ENCODE assay signal across 8 cellular contexts in genomic region chr22:21937041-21937820, GRCh38. TPM values are rescaled to one million over a fixed set of nuclear protein-coding genes. Genes with fewer than 3 reads are reported as not detected.
DNase-seq lines count a peak whose midpoint lies in the region; ATAC-seq and TF ChIP-seq lines count a peak whose summit lies in the region.

No MANE protein-coding gene starts in this region.

- no peaks in the 10 kb centered on the region for H3K79me2 ChIP-seq in mesendoderm (ENCODE audit: control insufficient read depth, insufficient read depth, low read length)

- TF ChIP-seq CTCF in cardiac fibroblast (IDR thresholded peaks at IDR 0.05; ENCODE audit: low read depth, low read length) (no peak), type B pancreatic cell (conservative IDR thresholded peaks at IDR 0.05) (no peak)

- H2BK5ac ChIP-seq in mesendoderm (ENCODE audit: low read length) = no peak overlapping the region

- no peaks in the 10 kb centered on the region for H3K9me3 Mint-ChIP-seq in activated T-cell treated with anti-CD3 and anti-CD28 coated beads, Interleukin-2, amount 50 U/mL, for 24 hours
- no peaks in the 10 kb centered on the region for H3K9me3 Mint-ChIP-seq in type B pancreatic cell

- H3K4me3 ChIP-seq in cardiac fibroblast (replicated peaks in 1 of 2; ENCODE audit: low read depth in 2 of 2, low read length in 2 of 2) (peak overlapping the region; percentile 8 to 28), mesendoderm (ENCODE audit: low read length) (no peak overlapping the region)

- H3K4me2 ChIP-seq in mesendoderm (ENCODE audit: low read length) = no peak overlapping the region

- no peak overlapping the region for H3K27ac ChIP-seq in mesendoderm (ENCODE audit: low read depth, low read length)

- H3K23ac ChIP-seq in mesendoderm (ENCODE audit: low read length) = no peak overlapping the region

- no peaks in the 10 kb centered on the region for H3K27me3 Mint-ChIP-seq in activated T-cell treated with anti-CD3 and anti-CD28 coated beads, Interleukin-2, amount 50 U/mL, for 24 hours
- no peaks in the 10 kb centered on the region for H3K27me3 Mint-ChIP-seq in type B pancreatic cell

- no peak overlapping the region for H2BK120ac ChIP-seq in mesendoderm (ENCODE audit: low read depth, low read length)

- no peaks in the 10 kb centered on the region for H3K79me1 ChIP-seq in mesendoderm (ENCODE audit: low read length)

- H3K4me1 ChIP-seq in mesendoderm (ENCODE audit: control insufficient read depth, low read depth, low read length) = no peaks in the 10 kb centered on the region

- no peaks in the 10 kb centered on the region for H3K27me3 ChIP-seq in mesendoderm (ENCODE audit: insufficient read depth, low read length, poor library complexity)

- H3K36me3 ChIP-seq in mesendoderm (ENCODE audit: control insufficient read depth, insufficient read depth, low read length) = peaks cover 2% of the 10 kb centered on the region

- no peak overlapping the region for H2AK5ac ChIP-seq in mesendoderm (ENCODE audit: low read length)

- H2BK15ac ChIP-seq in mesendoderm (replicated peaks; ENCODE audit: low read depth) = no peak overlapping the region

- peaks cover 52% of the 10 kb centered on the region for H3K36me3 Mint-ChIP-seq in activated T-cell treated with anti-CD3 and anti-CD28 coated beads, Interleukin-2, amount 50 U/mL, for 24 hours (ENCODE audit: low read depth)
- H3K36me3 Mint-ChIP-seq in type B pancreatic cell = peaks cover 5% of the 10 kb centered on the region

- peaks cover 35% of the 10 kb centered on the region for H3K4me1 Mint-ChIP-seq in activated T-cell treated with anti-CD3 and anti-CD28 coated beads, Interleukin-2, amount 50 U/mL, for 24 hours (ENCODE audit: low read depth)
- peaks cover 35% of the 10 kb centered on the region for H3K4me1 Mint-ChIP-seq in type B pancreatic cell (ENCODE audit: unreplicated experiment)

- H3K4ac ChIP-seq in mesendoderm (ENCODE audit: low read depth, low read length) = no peak overlapping the region

- H3K9ac ChIP-seq in mesendoderm (ENCODE audit: low read length) = peak overlapping the region; percentile 57

- no peak for DNase-seq in activated T-cell treated with anti-CD3 and anti-CD28 coated beads, Interleukin-2, amount 50 U/mL, for 24 hours
- DNase-seq in activated T-cell treated with anti-CD3 and anti-CD28 coated beads, Interleukin-2, amount 50 U/mL, for 1 hour = no peak
- DNase-seq in cardiac fibroblast (ENCODE audit: low read depth in 2 of 2) = peak; percentile 24 to 38
- DNase-seq in mesendoderm = no peak
- no peak for DNase-seq in type B pancreatic cell (ENCODE audit: extremely low spot score, unreplicated experiment)
- no peak for DNase-seq in NCI-H146 (lab: John Stamatoyannopoulos, UW)
- no peak for DNase-seq in stimulated activated CD4-positive, alpha-beta T cell treated with anti-CD3 and anti-CD28 coated beads, Interleukin-15, amount 100 ng/mL, for 24 hours

- ATAC-seq in activated CD4-positive, CD25-positive, alpha-beta regulatory T cell treated with anti-CD3 and anti-CD28 coated beads, Interleukin-2, amount 50 U/mL, for 24 hours = no peak

- peak overlapping the region; percentile 56 for H3K56ac ChIP-seq in mesendoderm (ENCODE audit: low read length)

- H3K18ac ChIP-seq in mesendoderm (ENCODE audit: low read length) = no peak overlapping the region

- no peak overlapping the region for H4K8ac ChIP-seq in mesendoderm (ENCODE audit: low read depth, low read length)

- H4K5ac ChIP-seq in mesendoderm (ENCODE audit: low read length) = no peak overlapping the region

- no peak overlapping the region for H3K4me3 Mint-ChIP-seq in activated T-cell treated with anti-CD3 and anti-CD28 coated beads, Interleukin-2, amount 50 U/mL, for 24 hours
- peak overlapping the region; percentile 90 for H3K4me3 Mint-ChIP-seq in type B pancreatic cell

- no CpG with 5 or more reads among the region's 20 CpGs for WGBS in mesendoderm (ENCODE audit: extremely low coverage, insufficient coverage, low lambda C conversion rate)

- peak overlapping the region; percentile 90 for H3K27ac Mint-ChIP-seq in activated T-cell treated with anti-CD3 and anti-CD28 coated beads, Interleukin-2, amount 50 U/mL, for 24 hours
- H3K27ac Mint-ChIP-seq in type B pancreatic cell = peak overlapping the region; percentile 94

RNA-seq across cellular contexts. Expression of gene PPM1F, which starts 15.4 kb away (rescaled TPM):
- polyA plus RNA-seq in mesendoderm (2013, experiment 1 of 2) = 12.7 TPM
- 15.2 TPM for polyA plus RNA-seq in mesendoderm (2013, experiment 2 of 2)
- 16.9 and 25.1 TPM in 2 replicates for total RNA-seq in type B pancreatic cell (ENCODE audit: low replicate concordance)

RNA-seq across cellular contexts. Expression of gene TOP3B, which starts 45.4 kb away (rescaled TPM):
- polyA plus RNA-seq in mesendoderm (2013, experiment 1 of 2) = 21.9 TPM
- polyA plus RNA-seq in mesendoderm (2013, experiment 2 of 2) = 23.7 TPM
- total RNA-seq in type B pancreatic cell (ENCODE audit: low replicate concordance) = 47.7 and 66.3 TPM in 2 replicates

Comparison
In these comparisons a context has a peak if more than half of its experiments do, and no peak if none do; other contexts are left out.
1. DNase-seq: peak in cardiac fibroblast (2 of 2); none in activated T-cell treated with anti-CD3 and anti-CD28 coated beads, Interleukin-2, amount 50 U/mL, for 24 hours (single experiment), activated T-cell treated with anti-CD3 and anti-CD28 coated beads, Interleukin-2, amount 50 U/mL, for 1 hour (single experiment), mesendoderm (single experiment), type B pancreatic cell (single experiment), NCI-H146 (single experiment) and stimulated activated CD4-positive, alpha-beta T cell treated with anti-CD3 and anti-CD28 coated beads, Interleukin-15, amount 100 ng/mL, for 24 hours (single experiment).